Comparison of ENCODE assay signal across 28 cellular contexts in the genomic region with DNA sequence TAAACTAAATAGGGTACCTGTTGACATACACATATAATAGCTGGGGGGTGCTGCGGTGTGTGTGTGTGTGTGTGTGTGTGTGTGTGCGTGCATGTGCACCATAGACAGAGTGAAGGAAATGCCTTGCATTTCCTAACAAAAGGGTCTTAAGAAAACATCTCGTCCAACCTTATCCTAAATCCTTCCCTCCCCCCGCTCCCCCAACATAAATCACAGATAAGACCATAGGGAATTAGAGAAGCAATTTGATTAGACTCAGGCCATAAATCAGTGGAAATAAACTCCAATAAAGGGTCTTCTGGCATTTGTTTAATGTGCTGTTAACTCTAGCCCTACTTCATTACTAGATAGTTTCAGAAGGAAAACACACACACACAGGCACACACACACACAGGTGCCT.
"Had no signal": no experiment of that assay in that cellular context is flagged by ENCODE, and none has a peak within 500 bp of the region (broad histone marks: within the 10 kb centered on the region; RNA-seq: fewer than 3 reads in every experiment).

No MANE protein-coding gene starts in this region.

- H3K27me3 ChIP-seq: colonic mucosa, esophagus squamous epithelium, gastrocnemius medialis, heart right ventricle, left lung had no signal

- H3K27ac Mint-ChIP-seq: dendritic cell treated with granulocyte-macrophage colony-stimulating factor and Interleukin-4, amounts not matched to agents 40 ng/mL and 50 ng/mL, for 4 days; effector memory CD8-positive, alpha-beta T cell; endodermal cell; mesothelial cell of epicardium had no signal

- H3K4me1 Mint-ChIP-seq: endodermal cell, naive B cell had no signal

- H3K4me1 ChIP-seq: colonic mucosa, esophagus squamous epithelium, gastrocnemius medialis, left lung, lower lobe of right lung had no signal

- H3K27ac ChIP-seq: colonic mucosa, epithelial cell of prostate, esophagus squamous epithelium, gastrocnemius medialis, heart right ventricle, left lung, lower lobe of right lung had no signal

- H3K4me3 Mint-ChIP-seq: dendritic cell treated with granulocyte-macrophage colony-stimulating factor and Interleukin-4, amounts not matched to agents 40 ng/mL and 50 ng/mL, for 4 days; effector memory CD8-positive, alpha-beta T cell; endodermal cell; mesothelial cell of epicardium; naive B cell had no signal

- H3K36me3 Mint-ChIP-seq: mesothelial cell of epicardium, naive B cell had no signal

- DNase-seq: colonic mucosa; cortex of kidney; effector CD8-positive, alpha-beta T cell; effector memory CD8-positive, alpha-beta T cell; endodermal cell; erythroblast; esophagus squamous epithelium; foreskin fibroblast; foreskin melanocyte; gastrocnemius medialis; glutamatergic neuron; head of caudate nucleus; heart right ventricle; hippocampal formation; islet precursor cell; kidney; kidney glomerular epithelial cell; left colon; left lung; left ventricle myocardium superior; lower lobe of right lung; mesenchymal stem cell; mucosa of descending colon; naive B cell had no signal

- H3K36me3 ChIP-seq: colonic mucosa, esophagus squamous epithelium, gastrocnemius medialis, left lung, lower lobe of right lung had no signal

- H3K9me3 Mint-ChIP-seq: endodermal cell, mesothelial cell of epicardium had no signal

- ATAC-seq: effector memory CD8-positive, alpha-beta T cell; esophagus mucosa; gastrocnemius medialis; heart right ventricle; left colon; left lung; left ventricle myocardium superior; lower lobe of right lung; mucosa of descending colon had no signal

- H3K27me3 Mint-ChIP-seq: effector memory CD8-positive, alpha-beta T cell; naive B cell had no signal

- H3K4me3 ChIP-seq: colonic mucosa, esophagus squamous epithelium, gastrocnemius medialis, heart right ventricle, left lung, lower lobe of right lung, mucosa of descending colon had no signal

- H3K9me3 ChIP-seq: colonic mucosa, esophagus squamous epithelium, gastrocnemius medialis, heart right ventricle, lower lobe of right lung, mucosa of descending colon had no signal
